25 cellular contexts compared by ENCODE assay signal in the genomic region with DNA sequence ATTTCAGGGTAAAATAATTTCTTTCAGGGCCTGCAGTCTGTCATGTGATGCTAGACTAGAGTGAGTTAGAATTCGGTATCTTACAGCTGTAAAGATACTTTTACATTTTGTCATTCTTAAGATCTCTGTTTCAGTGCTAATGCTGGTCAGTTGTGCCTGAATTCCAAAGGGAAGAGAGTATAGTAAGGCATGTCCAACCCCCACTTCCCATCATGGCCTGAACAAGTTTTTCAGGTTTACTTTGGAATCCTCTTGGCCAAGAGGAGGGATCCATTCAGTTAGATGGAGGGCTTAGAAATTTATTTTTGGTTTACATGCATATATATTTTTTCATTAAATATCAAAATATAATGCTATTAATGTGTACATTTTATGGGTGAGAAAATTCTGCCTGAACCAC.
"Had no signal": no experiment of that assay in that cellular context is flagged by ENCODE, and none has a peak within 500 bp of the region (broad histone marks: within the 10 kb centered on the region; RNA-seq: fewer than 3 reads in every experiment).

No MANE protein-coding gene starts in this region.

- DNase-seq: colonic mucosa; effector CD8-positive, alpha-beta T cell; erythroblast; esophagus squamous epithelium; kidney glomerular epithelial cell; left colon; left ventricle myocardium inferior; lower lobe of right lung; midbrain; naive thymus-derived CD4-positive, alpha-beta T cell; nephron progenitor cell; occipital lobe; ovary; posterior cingulate gyrus; psoas muscle; right cardiac atrium; spleen; stimulated activated CD4-positive, alpha-beta T cell treated with anti-CD3 and anti-CD28 coated beads, Interleukin-4, amount 100 ng/mL, for 4 hours; stimulated activated naive CD8-positive, alpha-beta T cell treated with anti-CD3 and anti-CD28 coated beads, Interleukin-15, Interleukin-2, amounts not matched to agents 100 U/mL and 50 U/mL, for 24 hours; substantia nigra; testis; tibial artery; upper lobe of left lung had no signal

- H3K9me3 ChIP-seq: colonic mucosa, esophagus squamous epithelium, left ventricle myocardium inferior, lower lobe of right lung, ovary, psoas muscle, spleen, testis, tibial artery, upper lobe of left lung had no signal

- H3K4me1 ChIP-seq: colonic mucosa, esophagus squamous epithelium, left ventricle myocardium inferior, lower lobe of right lung, spleen, testis, upper lobe of left lung had no signal

- H3K4me3 ChIP-seq: colonic mucosa, esophagus squamous epithelium, left ventricle myocardium inferior, lower lobe of right lung, ovary, psoas muscle, skin epidermis, spleen, testis, tibial artery, upper lobe of left lung had no signal

- H3K27me3 ChIP-seq: colonic mucosa, esophagus squamous epithelium, ovary, spleen, testis, tibial artery, upper lobe of left lung had no signal

- H3K36me3 ChIP-seq: colonic mucosa, esophagus squamous epithelium, left ventricle myocardium inferior, lower lobe of right lung, ovary, spleen, tibial artery, upper lobe of left lung had no signal

- H3K27ac ChIP-seq: colonic mucosa, esophagus squamous epithelium, left ventricle myocardium inferior, lower lobe of right lung, ovary, psoas muscle, skin epidermis, spleen, testis, tibial artery, upper lobe of left lung had no signal

- ATAC-seq: left colon; lower lobe of right lung; naive thymus-derived CD4-positive, alpha-beta T cell; psoas muscle; right cardiac atrium; stimulated activated memory B cell treated with anti-CD40 and anti-IgM and Interleukin-4, amounts not matched to agents 10 μg/mL and 1 μg/mL and 100 μg/mL, for 72 hours; stimulated activated naive CD8-positive, alpha-beta T cell treated with anti-CD3 and anti-CD28 coated beads, Interleukin-15, Interleukin-2, amounts not matched to agents 100 U/mL and 50 U/mL, for 24 hours had no signal
